Comparison of ENCODE assay signal across 10 cellular contexts in the genomic region with DNA sequence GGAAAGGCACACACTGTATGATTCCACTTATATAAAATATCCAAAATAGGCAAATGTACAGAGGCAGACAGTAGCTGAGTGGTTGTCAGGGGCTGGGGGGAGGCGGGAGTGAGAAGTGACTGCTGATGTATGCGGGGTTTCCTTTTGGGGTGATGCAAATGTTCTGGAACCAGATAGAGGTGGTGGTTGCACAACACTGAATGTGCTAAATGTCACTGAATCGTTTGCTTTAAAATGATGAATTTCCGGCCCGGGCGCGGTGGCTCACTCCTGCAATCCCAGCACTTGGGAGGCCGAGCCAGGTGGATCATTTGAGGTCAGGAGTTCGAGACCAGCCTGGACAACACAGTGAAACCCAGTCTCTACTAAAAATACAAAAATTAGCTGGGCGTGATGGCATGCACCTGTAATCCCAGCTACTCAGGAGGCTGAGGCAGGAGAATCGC. TPM values are rescaled to one million over a fixed set of nuclear protein-coding genes. Genes with fewer than 3 reads are reported as not detected.
DNase-seq lines count a peak whose midpoint lies in the region; ATAC-seq and TF ChIP-seq lines count a peak whose summit lies in the region.
"Not testable (repeated sequence)": the region's sequence is repeated elsewhere in the genome, so short reads cannot be mapped to it uniquely, and the experiment has no call there.
"Had no signal": no experiment of that assay in that cellular context is flagged by ENCODE, and none has a peak within 500 bp of the region (broad histone marks: within the 10 kb centered on the region; RNA-seq: fewer than 3 reads in every experiment).

No MANE protein-coding gene starts in this region.

- intact Hi-C loops in MCF 10A (cut with micrococcal nuclease); left ventricle myocardium inferior (cut with micrococcal nuclease); posterior vena cava (cut with DNase I): not testable (repeated sequence)

- not testable (repeated sequence) for H3K4me3 ChIP-seq in CD8-positive, alpha-beta memory T cell (ENCODE audit: low read length); left ventricle myocardium inferior

- H3K4me1 Mint-ChIP-seq in CD8-positive, alpha-beta memory T cell = peaks cover 58 to 78% (median 72%) of the 10 kb centered on the region in 3 donors
- not testable (repeated sequence) for H3K4me1 Mint-ChIP-seq in MCF 10A (ENCODE audit: insufficient read depth, unreplicated experiment)

- peak overlapping the region; percentile 96 to 100 (median 98) for H3K27ac Mint-ChIP-seq in CD8-positive, alpha-beta memory T cell
- not testable (repeated sequence) for H3K27ac Mint-ChIP-seq in MCF 10A (ENCODE audit: low read depth, unreplicated experiment)

- BruUV-seq in MCF 10A (replicated peaks; lab: Mats Ljungman, UMichigan) = not testable (repeated sequence)

- TF ChIP-seq CTCF in MCF 10A (IDR thresholded peaks at IDR 0.05; ENCODE audit: unreplicated experiment); left ventricle myocardium inferior (IDR thresholded peaks at IDR 0.05; ENCODE audit: borderline replicate concordance): not testable (repeated sequence)

- H3K9me3 Mint-ChIP-seq in CD8-positive, alpha-beta memory T cell; MCF 10A (ENCODE audit: unreplicated experiment): not testable (repeated sequence)

- H3K27me3 Mint-ChIP-seq in CD8-positive, alpha-beta memory T cell; MCF 10A (ENCODE audit: insufficient read depth, unreplicated experiment): not testable (repeated sequence)

- peaks cover 80% of the 10 kb centered on the region for H3K4me1 ChIP-seq in CD8-positive, alpha-beta memory T cell (ENCODE audit: insufficient read depth, low read length)
- not testable (repeated sequence) for H3K4me1 ChIP-seq in left ventricle myocardium inferior

- H3K27me3 ChIP-seq in CD8-positive, alpha-beta memory T cell (ENCODE audit: insufficient read depth, low read length, poor library complexity, severe bottlenecking) = not testable (repeated sequence)
- peaks cover 39% of the 10 kb centered on the region for H3K27me3 ChIP-seq in left ventricle myocardium inferior (ENCODE audit: low read depth)

- peak overlapping the region; percentile 62 to 91 (median 66) for H3K4me3 Mint-ChIP-seq in CD8-positive, alpha-beta memory T cell
- not testable (repeated sequence) for H3K4me3 Mint-ChIP-seq in MCF 10A (ENCODE audit: unreplicated experiment)

- peak overlapping the region; percentile 51 for H3K27ac ChIP-seq in CD8-positive, alpha-beta memory T cell (ENCODE audit: low read depth, low read length)
- not testable (repeated sequence) for H3K27ac ChIP-seq in left ventricle myocardium inferior (replicated peaks)

- DNase-seq in CD8-positive, alpha-beta memory T cell = peak; percentile 63 to 81 (median 71)
- DNase-seq in T follicular helper cell (ENCODE audit: low read depth) (peak; percentile 43), activated T-cell treated with anti-CD3 and anti-CD28 coated beads for 4 hours (peak; percentile 56), MCF 10A (ENCODE audit: unreplicated experiment) (peak; percentile 64), left ventricle myocardium inferior (peak; percentile 26), posterior vena cava (ENCODE audit: low spot score) (peak; percentile 88)
- peak; percentile 58 to 61 for DNase-seq in stimulated activated CD8-positive, alpha-beta memory T cell treated with anti-CD3 and anti-CD28 coated beads, Interleukin-7, amount 100 ng/mL, for 4 hours (ENCODE audit: low read depth in 2 of 2)

- not testable (repeated sequence) for H3K36me3 ChIP-seq in CD8-positive, alpha-beta memory T cell (ENCODE audit: insufficient read depth, low read length); left ventricle myocardium inferior

- H3K9me3 ChIP-seq in CD8-positive, alpha-beta memory T cell (ENCODE audit: low read length); left ventricle myocardium inferior (replicated peaks): not testable (repeated sequence)

- CTCF ChIA-PET in CD8-positive, alpha-beta memory T cell (lab: Charles Lee) = interaction anchor here (1.0 to 3.9 kb wide), 4 partner anchors 19 to 103 kb away, joined by 3 to 15 read pairs (median 4); a partner anchor contains a TSS
- CTCF ChIA-PET in MCF 10A (lab: Yijun Ruan, JAX) = interaction anchor here (0.5 to 1.0 kb wide), 2 partner anchors 7 to 24 kb away, joined by 3 read pairs; no protein-coding TSS in a partner anchor

- POLR2A ChIA-PET in CD8-positive, alpha-beta memory T cell (lab: Charles Lee) = interaction anchor here (0.7 kb wide), 4 partner anchors 19 to 208 kb away, joined by 3 to 6 read pairs (median 6); no protein-coding TSS in a partner anchor
- POLR2A ChIA-PET in MCF 10A (lab: Yijun Ruan, JAX) = interaction anchor here (0.6 to 0.7 kb wide), 2 partner anchors 82 to 183 kb away, joined by 3 to 4 read pairs; no protein-coding TSS in a partner anchor

- ATAC-seq in HG03432 (IDR thresholded peaks at IDR 0.05; ENCODE audit: unreplicated experiment) = peak; percentile 43

- H3K36me3 Mint-ChIP-seq in CD8-positive, alpha-beta memory T cell = peaks cover 0 to 10% (median 3%) of the 10 kb centered on the region in 3 donors
- H3K36me3 Mint-ChIP-seq in MCF 10A (ENCODE audit: insufficient read depth, unreplicated experiment) = not testable (repeated sequence)

RNA-seq across cellular contexts. Expression of a gene that starts 2.4 kb away (rescaled TPM):
- 10 to 100 TPM; 18.9 to 19.6 TPM for total RNA-seq in CD8-positive, alpha-beta memory T cell
- 43.2 TPM for polyA plus RNA-seq in CD8-positive, alpha-beta memory T cell
- total RNA-seq in MCF 10A (2022) = not detected in 2 replicates
- total RNA-seq in left ventricle myocardium inferior = 0.44 TPM
- 1 to 10 TPM; 1.7 to 2.3 TPM for total RNA-seq in posterior vena cava
- total RNA-seq: H7, myocyte had no signal

RNA-seq across cellular contexts. Expression of a gene that starts 8.5 kb away (rescaled TPM):
- total RNA-seq in CD8-positive, alpha-beta memory T cell = 10 to 100 TPM; 15.0 to 15.9 TPM
- 18.6 TPM for polyA plus RNA-seq in CD8-positive, alpha-beta memory T cell
- 4.1 and 5.9 TPM in 2 replicates for total RNA-seq in MCF 10A (2022)
- total RNA-seq in left ventricle myocardium inferior = 4.6 TPM
- 1 to 10 TPM; 5.6 to 7.1 TPM for total RNA-seq in posterior vena cava

Comparison
In these comparisons a context has a peak if more than half of its experiments do, and no peak if none do; other contexts are left out.
1. DNase-seq: peak in every context shown above with its lines; median percentile 88 in posterior vena cava; 71 in CD8-positive, alpha-beta memory T cell; 64 in MCF 10A; 60 in stimulated activated CD8-positive, alpha-beta memory T cell treated with anti-CD3 and anti-CD28 coated beads, Interleukin-7, amount 100 ng/mL, for 4 hours; 56 in activated T-cell treated with anti-CD3 and anti-CD28 coated beads for 4 hours; 43 in T follicular helper cell; 26 in left ventricle myocardium inferior.
2. RNA of a gene that starts 2.4 kb away (total RNA-seq): 18.9 to 19.6 TPM in CD8-positive, alpha-beta memory T cell; 1.7 to 2.3 TPM in posterior vena cava, 0.44 TPM in left ventricle myocardium inferior (single experiment) and not detected in MCF 10A; every median in the first group is over 4 times any median in the second.